Comparison of ENCODE assay signal across 27 cellular contexts in genomic region chr16:10788665-10789064, GRCh38. TPM values are rescaled to one million over a fixed set of nuclear protein-coding genes. Genes with fewer than 3 reads are reported as not detected.
"Had no signal": no experiment of that assay in that cellular context is flagged by ENCODE, and none has a peak within 500 bp of the region (broad histone marks: within the 10 kb centered on the region; RNA-seq: fewer than 3 reads in every experiment).

No MANE protein-coding gene starts in this region.

- H3K36me3 ChIP-seq: esophagus squamous epithelium, gastroesophageal sphincter, left ventricle myocardium inferior, lower lobe of right lung, neutrophil, spleen, suprapubic skin, thyroid gland, upper lobe of left lung had no signal

- H3K27me3 ChIP-seq: esophagus squamous epithelium, gastroesophageal sphincter, neutrophil, spleen, suprapubic skin, thyroid gland, upper lobe of left lung had no signal

- H3K4me1 Mint-ChIP-seq: central memory CD8-positive, alpha-beta T cell; immature natural killer cell had no signal

- H3K4me3 ChIP-seq: esophagus squamous epithelium, gastroesophageal sphincter, left ventricle myocardium inferior, lower lobe of right lung, spleen, suprapubic skin, thyroid gland, upper lobe of left lung had no signal

- H3K36me3 Mint-ChIP-seq: immature natural killer cell; memory B cell; naive thymus-derived CD4-positive, alpha-beta T cell had no signal

- H3K27ac ChIP-seq: epithelial cell of prostate, esophagus squamous epithelium, gastroesophageal sphincter, left ventricle myocardium inferior, lower lobe of right lung, neutrophil, spleen, suprapubic skin, thyroid gland, upper lobe of left lung had no signal

- ATAC-seq: effector memory CD8-positive, alpha-beta T cell; gastroesophageal sphincter; naive thymus-derived CD4-positive, alpha-beta T cell; sciatic nerve had no signal

- H3K9me3 ChIP-seq: esophagus squamous epithelium, gastroesophageal sphincter, left ventricle myocardium inferior, lower lobe of right lung, neutrophil, spleen, suprapubic skin, thyroid gland, upper lobe of left lung had no signal

- H3K9me3 Mint-ChIP-seq: central memory CD8-positive, alpha-beta T cell; effector memory CD8-positive, alpha-beta T cell; immature natural killer cell; memory B cell had no signal

- H3K27ac Mint-ChIP-seq: effector memory CD8-positive, alpha-beta T cell; immature natural killer cell had no signal

- H3K4me1 ChIP-seq: esophagus squamous epithelium, gastroesophageal sphincter, suprapubic skin, thyroid gland, upper lobe of left lung had no signal

- H3K27me3 Mint-ChIP-seq: central memory CD8-positive, alpha-beta T cell; effector memory CD8-positive, alpha-beta T cell; memory B cell had no signal

- H3K4me3 Mint-ChIP-seq: central memory CD8-positive, alpha-beta T cell; effector memory CD8-positive, alpha-beta T cell; immature natural killer cell; memory B cell; naive thymus-derived CD4-positive, alpha-beta T cell; nephron progenitor cell had no signal

- DNase-seq: cortex of kidney; effector memory CD8-positive, alpha-beta T cell; esophagus squamous epithelium; foreskin fibroblast; glutamatergic neuron; immature natural killer cell; left ventricle myocardium inferior; lower lobe of right lung; naive thymus-derived CD4-positive, alpha-beta T cell; nephron progenitor cell; spleen; stimulated activated CD4-positive, alpha-beta T cell treated with anti-CD3 and anti-CD28 coated beads, Interleukin-2, amount 100 ng/mL, for 24 hours; stimulated activated CD4-positive, alpha-beta T cell treated with anti-CD3 and anti-CD28 coated beads, Interleukin-4, amount 100 ng/mL, for 4 hours; stimulated activated naive CD4-positive, alpha-beta T cell treated with Interleukin-2 at 50 U/mL for 16 hours; thyroid gland had no signal

RNA-seq across cellular contexts. Expression of gene TVP23A, which starts 29.9 kb away (rescaled TPM):
- total RNA-seq: mononuclear cell, osteoblast, pulmonary artery endothelial cell had no signal
- polyA plus RNA-seq: keratinocyte had no signal
